In genomic region chr6:21792177-21792576, GRCh38 we compare ENCODE assay signal across 22 cellular contexts.
DNase-seq lines count a peak whose midpoint lies in the region; ATAC-seq and TF ChIP-seq lines count a peak whose summit lies in the region.
"Had no signal": no experiment of that assay in that cellular context is flagged by ENCODE, and none has a peak within 500 bp of the region (broad histone marks: within the 10 kb centered on the region; RNA-seq: fewer than 3 reads in every experiment).

No MANE protein-coding gene starts in this region.

- no peak overlapping the region for H2BK15ac ChIP-seq in H9 (ENCODE audit: low read depth, low read length)

- H4K20me1 ChIP-seq in H9 (ENCODE audit: control insufficient read depth, insufficient read depth, insufficient read length): no peaks in the 10 kb centered on the region
- H4K20me1 ChIP-seq: BLaER1 treated with 17β-estradiol and CSF1 and Interleukin-3, amounts not matched to agents 10 nM and 100 nM had no signal

- no peak for TF ChIP-seq CTCF in H9 (conservative IDR thresholded peaks at IDR 0.05)
- TF ChIP-seq CTCF in Panc1 (IDR thresholded peaks at IDR 0.05): no peak
- no peak for TF ChIP-seq CTCF in mesothelial cell of epicardium (IDR thresholded peaks at IDR 0.05; ENCODE audit: unreplicated experiment)
- no peak for TF ChIP-seq CTCF in glutamatergic neuron (IDR thresholded peaks at IDR 0.05; ENCODE audit: partially characterized antibody, unreplicated experiment)

- H3K9ac ChIP-seq in H9 (ENCODE audit: extremely low read depth, insufficient read length, low read length): no peak overlapping the region
- H3K9ac ChIP-seq: BLaER1 treated with 17β-estradiol and CSF1 and Interleukin-3, amounts not matched to agents 10 nM and 100 nM had no signal

- no peak overlapping the region for H3K4ac ChIP-seq in H9 (ENCODE audit: low read depth, low read length)

- BruUV-seq in Panc1 (replicated peaks; lab: Mats Ljungman, UMichigan): no TSS peak

- no peak overlapping the region for H2BK20ac ChIP-seq in H9 (ENCODE audit: low read depth, low read length, poor library complexity, severe bottlenecking)

- H3K9me3 Mint-ChIP-seq in H9 (peaks cover 3 to 8% of the 10 kb centered on the region in 2 experiments; a peak in 2 of 5 replicates), mesothelial cell of epicardium (peaks cover 3% of the 10 kb centered on the region), glutamatergic neuron (ENCODE audit: unreplicated experiment) (no peaks in the 10 kb centered on the region)
- H3K9me3 Mint-ChIP-seq: CD4-positive, alpha-beta T cell; CD8-positive, alpha-beta memory T cell had no signal

- no peak overlapping the region for H3K56ac ChIP-seq in H9 (ENCODE audit: insufficient read length, low read depth, low read length)

- intact Hi-C loops in Panc1 (cut with micrococcal nuclease; ENCODE audit: unreplicated experiment): no loop called here

- CTCF ChIA-PET in Panc1 (lab: Charles Lee): no interaction called here

- no peaks in the 10 kb centered on the region for H3K23me2 ChIP-seq in H9 (ENCODE audit: insufficient read length, low read depth, low read length, poor library complexity, severe bottlenecking)

- no peak overlapping the region for H2AK5ac ChIP-seq in H9 (ENCODE audit: insufficient read length, low read length)

- H3K4me3 Mint-ChIP-seq in H9 (no peak overlapping the region), mesothelial cell of epicardium (no peak overlapping the region), glutamatergic neuron (ENCODE audit: unreplicated experiment) (no peak overlapping the region)
- H3K4me3 Mint-ChIP-seq: CD14-positive monocyte; CD4-positive, alpha-beta T cell; CD8-positive, alpha-beta memory T cell; GM23338 had no signal

- no peak overlapping the region for H3K23ac ChIP-seq in H9 (ENCODE audit: insufficient read length, low read depth, low read length)

- no CpG with 5 or more reads among the region's 4 CpGs for WGBS in H9 (ENCODE audit: extremely low coverage, insufficient read length, low lambda C conversion rate)

- H2BK5ac ChIP-seq in H9 (ENCODE audit: insufficient read length, low read length): no peak overlapping the region

- H2AFZ ChIP-seq in H9 (ENCODE audit: low read length): no peak overlapping the region
- H2AFZ ChIP-seq: GM23338 had no signal

- H3K79me2 ChIP-seq in H9 (ENCODE audit: insufficient read depth, low read length): peaks cover 3% of the 10 kb centered on the region; the same call in 1 of the 2 replicates

- H3K27ac Mint-ChIP-seq in H9 (peak overlapping the region; percentile 61 to 90 (median 70); a peak in 4 of 7 replicates), mesothelial cell of epicardium (peak overlapping the region; percentile 18), glutamatergic neuron (ENCODE audit: unreplicated experiment) (no peak overlapping the region)
- H3K27ac Mint-ChIP-seq: CD4-positive, alpha-beta T cell; CD8-positive, alpha-beta memory T cell had no signal

- no peaks in the 10 kb centered on the region for H3K4me1 ChIP-seq in H9 (ENCODE audit: insufficient read depth, low read length)
- no peaks in the 10 kb centered on the region; the same call in 1 of the 2 replicates for H3K4me1 ChIP-seq in Panc1 (ENCODE audit: control insufficient read depth, insufficient read depth, low read length)
- H3K4me1 ChIP-seq: A549; BE2C; BLaER1 treated with 17β-estradiol and CSF1 and Interleukin-3, amounts not matched to agents 10 nM and 100 nM; HAP-1 had no signal

- H3K27ac ChIP-seq in H9 (ENCODE audit: insufficient read length, low read depth, low read length) (no peak overlapping the region), Panc1 (ENCODE audit: low read length) (peak overlapping the region; percentile 30; the same call in 1 of the 2 replicates)
- H3K27ac ChIP-seq: BLaER1 treated with 17β-estradiol and CSF1 and Interleukin-3, amounts not matched to agents 10 nM and 100 nM had no signal

- POLR2A ChIA-PET in Panc1 (lab: Charles Lee): no interaction called here

- ATAC-seq in Panc1: no peak
- ATAC-seq: A549, GM12878, GM23338 had no signal

- H3K27me3 Mint-ChIP-seq in H9 (ENCODE audit: low read depth) (no peaks in the 10 kb centered on the region), mesothelial cell of epicardium (ENCODE audit: low read depth) (no peaks in the 10 kb centered on the region), glutamatergic neuron (ENCODE audit: unreplicated experiment) (peaks cover 4% of the 10 kb centered on the region)
- H3K27me3 Mint-ChIP-seq: CD4-positive, alpha-beta T cell; CD8-positive, alpha-beta memory T cell had no signal

- 0 out of 4 replicates have a peak, but pooled peaks cover 2 to 5% of the 10 kb centered on the region in 2 experiments for H3K4me1 Mint-ChIP-seq in H9
- peaks cover 7% of the 10 kb centered on the region for H3K4me1 Mint-ChIP-seq in mesothelial cell of epicardium
- H3K4me1 Mint-ChIP-seq in glutamatergic neuron (ENCODE audit: low read depth, unreplicated experiment): no peaks in the 10 kb centered on the region
- H3K4me1 Mint-ChIP-seq: CD14-positive monocyte; CD8-positive, alpha-beta memory T cell; GM23338 had no signal

- H3K14ac ChIP-seq in H9 (ENCODE audit: insufficient read depth, low read length): no peak overlapping the region

- H3K36me3 Mint-ChIP-seq in H9 (ENCODE audit: insufficient read depth in 1 of 3, low read depth in 3 of 3): peaks cover 31 to 62% (median 45%) of the 10 kb centered on the region in 3 experiments
- H3K36me3 Mint-ChIP-seq in mesothelial cell of epicardium: peaks cover 26% of the 10 kb centered on the region
- H3K36me3 Mint-ChIP-seq in glutamatergic neuron (ENCODE audit: unreplicated experiment): no peaks in the 10 kb centered on the region
- H3K36me3 Mint-ChIP-seq: CD14-positive monocyte; CD8-positive, alpha-beta memory T cell had no signal

- no peak for DNase-seq in H9
- DNase-seq in Panc1 (ENCODE audit: low read depth, low spot score): no peak
- DNase-seq in mesothelial cell of epicardium (ENCODE audit: low spot score in 2 of 2, unreplicated experiment in 2 of 2): no peak
- no peak for DNase-seq in T-helper 1 cell
- no peak for DNase-seq in glutamatergic neuron
- DNase-seq in activated CD4-positive, alpha-beta T cell treated with anti-CD3 and anti-CD28 coated beads for 48 hours: no peak
- DNase-seq: 8988T; ACHN; AML-193; BE2C; CD4-positive, alpha-beta T cell; CD8-positive, alpha-beta memory T cell; DMS 273 treated with DMSO at 0.1 percent for 48 hours; DMS79; EL; GDM1 had no signal

- H4K8ac ChIP-seq in H9 (replicated peaks; ENCODE audit: insufficient read length, low read depth, low read length): no peak overlapping the region

- H3K9me3 ChIP-seq in H9 (ENCODE audit: control insufficient read depth, low read depth, low read length) (no peaks in the 10 kb centered on the region), Panc1 (ENCODE audit: control insufficient read depth, insufficient read depth, low read depth, low read length) (no peaks in the 10 kb centered on the region)
- H3K9me3 ChIP-seq: A549, BE2C, HAP-1 had no signal

- in situ Hi-C loops in Panc1 (cut with HindIII; ENCODE audit: low pct_unique_long_range_greater_than_20kb, low sequenced_read_pairs): no loop called here

- H2BK120ac ChIP-seq in H9 (ENCODE audit: low read depth, low read length, poor library complexity, severe bottlenecking): no peak overlapping the region

- no peaks in the 10 kb centered on the region for H3K36me3 ChIP-seq in Panc1 (ENCODE audit: control insufficient read depth, insufficient read depth, low read length)
- H3K36me3 ChIP-seq: BE2C; BLaER1 treated with 17β-estradiol and CSF1 and Interleukin-3, amounts not matched to agents 10 nM and 100 nM; HAP-1 had no signal

- H2BK12ac ChIP-seq in H9 (ENCODE audit: insufficient read length, low read depth, low read length): no peak overlapping the region

- no peak overlapping the region for H3K18ac ChIP-seq in H9 (ENCODE audit: insufficient read length, low read depth, low read length)

- H4K91ac ChIP-seq in H9 (ENCODE audit: insufficient read length, low read depth, low read length): no peak overlapping the region

- H4K5ac ChIP-seq in H9 (ENCODE audit: insufficient read length, low read depth, low read length): no peak overlapping the region

- no peak overlapping the region for H3K4me2 ChIP-seq in H9 (ENCODE audit: insufficient read depth, insufficient read length, low read length)
- H3K4me2 ChIP-seq: A549; BLaER1 treated with 17β-estradiol and CSF1 and Interleukin-3, amounts not matched to agents 10 nM and 100 nM; GM23338 had no signal

- H3K4me3 ChIP-seq in Panc1 (ENCODE audit: low read depth in 2 of 2, low read length in 2 of 2): no peak overlapping the region
- H3K4me3 ChIP-seq: A549; BLaER1 treated with 17β-estradiol and CSF1 and Interleukin-3, amounts not matched to agents 10 nM and 100 nM; GM12878; GM23338; HAP-1 had no signal

- no peak overlapping the region for H3T11ph ChIP-seq in H9 (ENCODE audit: low read length)

- peaks cover 2% of the 10 kb centered on the region for H3K79me1 ChIP-seq in H9 (ENCODE audit: insufficient read depth, low read depth, low read length, poor library complexity, severe bottlenecking)

- H3K27me3 ChIP-seq in H9 (ENCODE audit: insufficient read depth, low read length) (no peaks in the 10 kb centered on the region), Panc1 (ENCODE audit: control insufficient read depth, insufficient read depth, low read length) (no peaks in the 10 kb centered on the region)
- H3K27me3 ChIP-seq: BE2C; BLaER1 treated with 17β-estradiol and CSF1 and Interleukin-3, amounts not matched to agents 10 nM and 100 nM had no signal
